ENCODE assay signal across 26 cellular contexts in the genomic region with DNA sequence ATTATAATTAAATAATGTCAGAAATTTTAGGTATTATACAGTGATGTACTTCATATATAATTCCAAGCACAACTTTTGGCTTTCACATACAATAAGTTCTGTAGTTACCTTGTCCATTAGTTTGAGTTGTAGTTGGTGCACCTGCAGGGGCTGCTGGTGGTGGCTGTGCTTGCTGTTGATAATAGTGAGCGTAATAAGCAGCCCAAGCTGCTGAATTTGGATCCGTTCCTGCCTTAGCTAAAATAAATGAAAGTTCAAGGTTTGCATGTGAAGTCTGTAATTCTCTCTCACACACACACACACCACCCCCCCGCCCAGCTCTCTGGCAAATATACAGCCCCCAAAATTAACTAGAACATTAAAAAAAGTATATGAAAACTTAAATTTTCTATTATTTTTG.
"Had no signal": no experiment of that assay in that cellular context is flagged by ENCODE, and none has a peak within 500 bp of the region (broad histone marks: within the 10 kb centered on the region; RNA-seq: fewer than 3 reads in every experiment).

No MANE protein-coding gene starts in this region.

- H3K36me3 ChIP-seq: uterus had no signal

- H3K27ac ChIP-seq: stomach, suprapubic skin, thoracic aorta, tibial artery, tibial nerve, transverse colon, upper lobe of left lung, upper lobe of right lung, uterus, vagina had no signal

- ATAC-seq: stimulated activated effector memory CD8-positive, alpha-beta T cell treated with anti-CD3 and anti-CD28 coated beads, Interleukin-12 subunit alpha, Interleukin-12 subunit beta, amount 100 ng/mL, for 72 hours; stimulated activated memory B cell treated with anti-CD40 and anti-IgM and Interleukin-4, amounts not matched to agents 10 μg/mL and 1 μg/mL and 100 μg/mL, for 72 hours; stimulated activated naive B cell treated with anti-CD40 and anti-IgM and Interleukin-4, amounts not matched to agents 10 μg/mL and 1 μg/mL and 100 μg/mL, for 72 hours; stimulated activated naive CD8-positive, alpha-beta T cell treated with anti-CD3 and anti-CD28 coated beads, Interleukin-15, amount 100 ng/mL, for 72 hours; stimulated activated naive CD8-positive, alpha-beta T cell treated with anti-CD3 and anti-CD28 coated beads, Interleukin-15, Interleukin-2, amounts not matched to agents 100 U/mL and 50 U/mL, for 24 hours had no signal

- DNase-seq: stimulated activated CD4-positive, alpha-beta T cell treated with anti-CD3 and anti-CD28 coated beads, Interleukin-2, amount 100 ng/mL, for 48 hours; stimulated activated CD4-positive, alpha-beta T cell treated with anti-CD3 and anti-CD28 coated beads, Interleukin-4, amount 100 ng/mL, for 1 hour; stimulated activated CD4-positive, alpha-beta T cell treated with anti-CD3 and anti-CD28 coated beads, Interleukin-4, amount 100 ng/mL, for 24 hours; stimulated activated CD4-positive, alpha-beta T cell treated with anti-CD3 and anti-CD28 coated beads, Interleukin-4, amount 100 ng/mL, for 4 hours; stimulated activated CD8-positive, alpha-beta memory T cell treated with anti-CD3 and anti-CD28 coated beads, Interleukin-4, amount 100 ng/mL, for 48 hours; stimulated activated naive B cell treated with anti-CD40 and anti-IgM and Interleukin-4, amounts not matched to agents 10 μg/mL and 1 μg/mL and 100 μg/mL, for 72 hours; stimulated activated naive CD4-positive, alpha-beta T cell; stimulated activated naive CD4-positive, alpha-beta T cell treated with Interleukin-2 at 50 U/mL for 16 hours; stimulated activated naive CD8-positive, alpha-beta T cell treated with anti-CD3 and anti-CD28 coated beads, Interleukin-15, amount 100 ng/mL, for 72 hours; stimulated activated naive CD8-positive, alpha-beta T cell treated with anti-CD3 and anti-CD28 coated beads, Interleukin-15, Interleukin-2, amounts not matched to agents 100 U/mL and 50 U/mL, for 24 hours; stomach; substantia nigra; testis; tibial artery; transverse colon; upper lobe of left lung; upper lobe of right lung; uterus had no signal

- H3K4me3 ChIP-seq: stomach, suprapubic skin, testis, thoracic aorta, thyroid gland, tibial artery, tibial nerve, transverse colon, upper lobe of left lung, upper lobe of right lung, uterus, vagina had no signal

- H3K9me3 ChIP-seq: stomach, suprapubic skin, testis, thoracic aorta, thyroid gland, tibial artery, tibial nerve, transverse colon, upper lobe of left lung, upper lobe of right lung, uterus, vagina had no signal

- FAIRE-seq: urothelium cell line had no signal

- H3K4me1 ChIP-seq: thyroid gland, transverse colon, upper lobe of left lung, upper lobe of right lung, uterus, vagina had no signal

- H3K27me3 ChIP-seq: stomach, suprapubic skin, testis, thyroid gland, tibial artery, tibial nerve, transverse colon, upper lobe of left lung, upper lobe of right lung, uterus, vagina had no signal
